ENCODE assay signal across 14 cellular contexts in genomic region chr16:17259751-17260270, GRCh38.
"Had no signal": no experiment of that assay in that cellular context is flagged by ENCODE, and none has a peak within 500 bp of the region (broad histone marks: within the 10 kb centered on the region; RNA-seq: fewer than 3 reads in every experiment).

No MANE protein-coding gene starts in this region.

- H3K9me3 ChIP-seq: gastrocnemius medialis, heart right ventricle, left ventricle myocardium inferior, ovary, testis had no signal

- H3K4me3 ChIP-seq: cardiac muscle cell, gastrocnemius medialis, heart right ventricle, left ventricle myocardium inferior, ovary, testis had no signal

- H3K4me3 Mint-ChIP-seq: activated T-helper 1 cell treated with anti-CD3 and anti-CD28 coated beads, Interleukin-12 subunit alpha, Interleukin-12 subunit beta, Interleukin-2, Interleukin-4 antibody, amounts not matched to agents 30 ng/mL and 10 ng/mL and 1 ng/mL, durations not matched to agents 14 hours and 24 hours and 36 hours; stimulated activated naive CD8-positive, alpha-beta T cell treated with anti-CD3 and anti-CD28 coated beads, Interleukin-15, amount 100 ng/mL, for 72 hours had no signal

- DNase-seq: activated CD4-positive, alpha-beta T cell treated with anti-CD3 and anti-CD28 coated beads for 48 hours; activated naive CD4-positive, alpha-beta T cell; gastrocnemius medialis; heart right ventricle; left ventricle myocardium inferior; mesendoderm; ovary; stimulated activated CD4-positive, alpha-beta T cell treated with anti-CD3 and anti-CD28 coated beads, Interleukin-4, amount 100 ng/mL, for 1 hour; stimulated activated CD8-positive, alpha-beta memory T cell treated with anti-CD3 and anti-CD28 coated beads, Interleukin-4, amount 100 ng/mL, for 48 hours; stimulated activated naive CD8-positive, alpha-beta T cell treated with anti-CD3 and anti-CD28 coated beads, Interleukin-15, amount 100 ng/mL, for 72 hours; testis; WERI-Rb-1 had no signal

- H3K4me1 ChIP-seq: gastrocnemius medialis, left ventricle myocardium inferior, testis had no signal

- H3K27me3 Mint-ChIP-seq: stimulated activated naive CD8-positive, alpha-beta T cell treated with anti-CD3 and anti-CD28 coated beads, Interleukin-15, amount 100 ng/mL, for 72 hours had no signal

- H3K9me3 Mint-ChIP-seq: activated T-helper 1 cell treated with anti-CD3 and anti-CD28 coated beads, Interleukin-12 subunit alpha, Interleukin-12 subunit beta, Interleukin-2, Interleukin-4 antibody, amounts not matched to agents 30 ng/mL and 10 ng/mL and 1 ng/mL, durations not matched to agents 14 hours and 24 hours and 36 hours had no signal

- H3K27ac Mint-ChIP-seq: activated T-helper 1 cell treated with anti-CD3 and anti-CD28 coated beads, Interleukin-12 subunit alpha, Interleukin-12 subunit beta, Interleukin-2, Interleukin-4 antibody, amounts not matched to agents 30 ng/mL and 10 ng/mL and 1 ng/mL, durations not matched to agents 14 hours and 24 hours and 36 hours; stimulated activated naive CD8-positive, alpha-beta T cell treated with anti-CD3 and anti-CD28 coated beads, Interleukin-15, amount 100 ng/mL, for 72 hours had no signal

- ATAC-seq: gastrocnemius medialis; stimulated activated naive CD8-positive, alpha-beta T cell treated with anti-CD3 and anti-CD28 coated beads, Interleukin-15, amount 100 ng/mL, for 72 hours had no signal

- H3K36me3 ChIP-seq: cardiac muscle cell, gastrocnemius medialis, heart right ventricle, left ventricle myocardium inferior, ovary, WERI-Rb-1 had no signal
